ENCODE assay signal across 16 cellular contexts in the genomic region with DNA sequence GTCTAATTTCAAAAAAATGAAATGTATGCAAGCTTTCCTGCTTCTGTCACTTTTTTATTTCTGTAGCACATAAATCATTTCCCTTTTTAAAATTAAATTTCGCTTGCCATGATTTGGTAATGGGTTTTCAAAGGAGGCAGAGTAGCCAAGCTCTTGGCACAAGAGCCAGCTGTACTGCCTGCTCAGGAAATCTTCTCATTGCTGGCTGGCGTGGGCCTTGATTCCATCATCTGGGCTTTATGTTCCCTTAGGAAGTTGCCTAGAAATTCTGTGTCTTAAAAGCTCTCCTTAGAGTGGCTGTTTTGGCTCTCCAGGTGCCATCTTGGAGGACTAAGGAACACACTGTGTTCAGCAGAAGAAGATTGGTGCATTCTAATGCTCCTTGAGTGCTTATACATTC.
"Had no signal": no experiment of that assay in that cellular context is flagged by ENCODE, and none has a peak within 500 bp of the region (broad histone marks: within the 10 kb centered on the region; RNA-seq: fewer than 3 reads in every experiment).

No MANE protein-coding gene starts in this region.

- H3K4me3 Mint-ChIP-seq: activated T-helper 1 cell treated with anti-CD3 and anti-CD28 coated beads, Interleukin-12 subunit alpha, Interleukin-12 subunit beta, Interleukin-2, Interleukin-4 antibody, amounts not matched to agents 30 ng/mL and 10 ng/mL and 1 ng/mL, durations not matched to agents 14 hours and 24 hours and 36 hours; endodermal cell; T-helper 17 cell; type B pancreatic cell had no signal

- H3K27me3 Mint-ChIP-seq: T-helper 17 cell, type B pancreatic cell had no signal

- H3K9me3 ChIP-seq: breast epithelium, neutrophil, right atrium auricular region had no signal

- H3K27me3 ChIP-seq: breast epithelium, neutrophil, right atrium auricular region had no signal

- H3K36me3 ChIP-seq: breast epithelium, neutrophil, right atrium auricular region had no signal

- DNase-seq: activated CD4-positive, alpha-beta T cell treated with anti-CD3 and anti-CD28 coated beads, Interleukin-2, amount 50 U/mL, for 48 hours; activated CD4-positive, CD25-positive, alpha-beta regulatory T cell; activated CD8-positive, alpha-beta memory T cell treated with anti-CD3 and anti-CD28 coated beads, Interleukin-2, amount 50 U/mL, for 4 hours; activated naive CD4-positive, alpha-beta T cell; amniotic stem cell; endodermal cell; erythroblast; hippocampal formation; T-helper 17 cell had no signal

- H3K4me3 ChIP-seq: breast epithelium, right atrium auricular region, SK-N-MC, skin epidermis had no signal

- ATAC-seq: T-helper 17 cell had no signal

- H3K4me1 Mint-ChIP-seq: endodermal cell had no signal

- H3K9me3 Mint-ChIP-seq: endodermal cell had no signal

- H3K27ac Mint-ChIP-seq: endodermal cell, T-helper 17 cell had no signal

- H3K27ac ChIP-seq: neutrophil, right atrium auricular region, SK-N-MC had no signal
